1 cellular context compared by ENCODE assay signal in genomic region chr2:42195559-42195958, GRCh38.
TF ChIP-seq lines count a peak whose summit lies in the region.

No MANE protein-coding gene starts in this region.

TF ChIP-seq in SK-N-SH treated with all-trans-retinoic acid at 6 μM for 48 hours, 23 proteins besides CTCF, POLR2A, EP300 and RAD21 (continued from another document):
- TF ChIP-seq, protein P1, sequence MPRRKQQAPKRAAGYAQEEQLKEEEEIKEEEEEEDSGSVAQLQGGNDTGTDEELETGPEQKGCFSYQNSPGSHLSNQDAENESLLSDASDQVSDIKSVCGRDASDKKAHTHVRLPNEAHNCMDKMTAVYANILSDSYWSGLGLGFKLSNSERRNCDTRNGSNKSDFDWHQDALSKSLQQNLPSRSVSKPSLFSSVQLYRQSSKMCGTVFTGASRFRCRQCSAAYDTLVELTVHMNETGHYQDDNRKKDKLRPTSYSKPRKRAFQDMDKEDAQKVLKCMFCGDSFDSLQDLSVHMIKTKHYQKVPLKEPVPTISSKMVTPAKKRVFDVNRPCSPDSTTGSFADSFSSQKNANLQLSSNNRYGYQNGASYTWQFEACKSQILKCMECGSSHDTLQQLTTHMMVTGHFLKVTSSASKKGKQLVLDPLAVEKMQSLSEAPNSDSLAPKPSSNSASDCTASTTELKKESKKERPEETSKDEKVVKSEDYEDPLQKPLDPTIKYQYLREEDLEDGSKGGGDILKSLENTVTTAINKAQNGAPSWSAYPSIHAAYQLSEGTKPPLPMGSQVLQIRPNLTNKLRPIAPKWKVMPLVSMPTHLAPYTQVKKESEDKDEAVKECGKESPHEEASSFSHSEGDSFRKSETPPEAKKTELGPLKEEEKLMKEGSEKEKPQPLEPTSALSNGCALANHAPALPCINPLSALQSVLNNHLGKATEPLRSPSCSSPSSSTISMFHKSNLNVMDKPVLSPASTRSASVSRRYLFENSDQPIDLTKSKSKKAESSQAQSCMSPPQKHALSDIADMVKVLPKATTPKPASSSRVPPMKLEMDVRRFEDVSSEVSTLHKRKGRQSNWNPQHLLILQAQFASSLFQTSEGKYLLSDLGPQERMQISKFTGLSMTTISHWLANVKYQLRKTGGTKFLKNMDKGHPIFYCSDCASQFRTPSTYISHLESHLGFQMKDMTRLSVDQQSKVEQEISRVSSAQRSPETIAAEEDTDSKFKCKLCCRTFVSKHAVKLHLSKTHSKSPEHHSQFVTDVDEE (CRISPR knock-in tag; IDR thresholded peaks at IDR 0.05), result no peak
- 0 out of 2 replicates have a peak, but pooled peaks have one; percentile 53 for TF ChIP-seq SNAI2 (CRISPR knock-in tag; IDR thresholded peaks at IDR 0.05)
- TF ChIP-seq, protein P2, sequence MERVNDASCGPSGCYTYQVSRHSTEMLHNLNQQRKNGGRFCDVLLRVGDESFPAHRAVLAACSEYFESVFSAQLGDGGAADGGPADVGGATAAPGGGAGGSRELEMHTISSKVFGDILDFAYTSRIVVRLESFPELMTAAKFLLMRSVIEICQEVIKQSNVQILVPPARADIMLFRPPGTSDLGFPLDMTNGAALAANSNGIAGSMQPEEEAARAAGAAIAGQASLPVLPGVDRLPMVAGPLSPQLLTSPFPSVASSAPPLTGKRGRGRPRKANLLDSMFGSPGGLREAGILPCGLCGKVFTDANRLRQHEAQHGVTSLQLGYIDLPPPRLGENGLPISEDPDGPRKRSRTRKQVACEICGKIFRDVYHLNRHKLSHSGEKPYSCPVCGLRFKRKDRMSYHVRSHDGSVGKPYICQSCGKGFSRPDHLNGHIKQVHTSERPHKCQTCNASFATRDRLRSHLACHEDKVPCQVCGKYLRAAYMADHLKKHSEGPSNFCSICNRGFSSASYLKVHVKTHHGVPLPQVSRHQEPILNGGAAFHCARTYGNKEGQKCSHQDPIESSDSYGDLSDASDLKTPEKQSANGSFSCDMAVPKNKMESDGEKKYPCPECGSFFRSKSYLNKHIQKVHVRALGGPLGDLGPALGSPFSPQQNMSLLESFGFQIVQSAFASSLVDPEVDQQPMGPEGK (CRISPR knock-in tag; IDR thresholded peaks at IDR 0.05; ENCODE audit: borderline replicate concordance), result no peak; the same call in 1 of the 2 replicates
- TF ChIP-seq POU6F1 (CRISPR knock-in tag; IDR thresholded peaks at IDR 0.05; ENCODE audit: borderline replicate concordance, low read depth), result no peak
- TF ChIP-seq CSDC2 (CRISPR knock-in tag; IDR thresholded peaks at IDR 0.05), result no peak
- no peak for TF ChIP-seq ZC3H10 (CRISPR knock-in tag; IDR thresholded peaks at IDR 0.05)
- no peak for TF ChIP-seq PPARA (CRISPR knock-in tag; IDR thresholded peaks at IDR 0.05; ENCODE audit: borderline replicate concordance)
- TF ChIP-seq ZNF8 (CRISPR knock-in tag; IDR thresholded peaks at IDR 0.05), result no peak
- no peak for TF ChIP-seq ARNTL (CRISPR knock-in tag; IDR thresholded peaks at IDR 0.05; ENCODE audit: borderline replicate concordance, low read depth)
- TF ChIP-seq TOX (CRISPR knock-in tag; IDR thresholded peaks at IDR 0.05; ENCODE audit: borderline replicate concordance), result no peak
TF ChIP-seq in SK-N-SH treated with all-trans-retinoic acid at 6 μM for 48 hours: peak in this region for 6.
